ENCODE assay signal across 8 cellular contexts in genomic region chrX:38327007-38327774, GRCh38. TPM values are rescaled to one million over a fixed set of nuclear protein-coding genes. Genes with fewer than 3 reads are reported as not detected.
DNase-seq lines count a peak whose midpoint lies in the region; ATAC-seq and TF ChIP-seq lines count a peak whose summit lies in the region.

Gene RPGR (minus strand): TSS chrX:38327509. CDS start chrX:38327367, 142 bp downstream.

- H3K4me1 ChIP-seq in foreskin keratinocyte (no peaks in the 10 kb centered on the region), neuron (ENCODE audit: insufficient read depth, low read length) (peaks cover 4% of the 10 kb centered on the region)

- DNase-seq in GDM1 (lab: John Stamatoyannopoulos, UW) (peak; percentile 86), HCEC 1CT (peak; percentile 87), MG63 (peak; percentile 92), SHP77 treated with DMSO at 0.1 percent for 48 hours (lab: John Stamatoyannopoulos, UW) (peak; percentile 45), foreskin keratinocyte (peak; percentile 68 to 83), stromal cell of bone marrow (ENCODE audit: low read depth) (peak; percentile 81)
- peak; percentile 83 for DNase-seq in activated gamma-delta T cell treated with anti-CD3 and anti-CD28 coated beads, Interleukin-2, amount 50 U/mL, for 16 hours (ENCODE audit: low read depth)

- H3K27ac ChIP-seq in foreskin keratinocyte, result peak within 1 kb of the TSS; percentile 94

- ATAC-seq in foreskin keratinocyte, result peak; percentile 96

- no peaks in the 10 kb centered on the region for H3K27me3 ChIP-seq in MG63
- no peaks in the 10 kb centered on the region for H3K27me3 ChIP-seq in foreskin keratinocyte
- no peaks in the 10 kb centered on the region for H3K27me3 ChIP-seq in neuron (ENCODE audit: insufficient read depth, low read length)

- H3K4me3 ChIP-seq in MG63 (peak within 1 kb of the TSS; percentile 70), neuron (ENCODE audit: low read length) (peak within 1 kb of the TSS; percentile 92)

- H2AFZ ChIP-seq in neuron (ENCODE audit: low read depth, low read length), result peak within 1 kb of the TSS; percentile 99

- no peaks in the 10 kb centered on the region for H3K36me3 ChIP-seq in MG63
- H3K36me3 ChIP-seq in neuron (ENCODE audit: insufficient read depth, low read length), result no peaks in the 10 kb centered on the region

- peak; percentile 90 for TF ChIP-seq CTCF in foreskin keratinocyte (conservative IDR thresholded peaks at IDR 0.05)

- H3K9me3 ChIP-seq in MG63, result no peaks in the 10 kb centered on the region
- H3K9me3 ChIP-seq in neuron (ENCODE audit: low read length), result no peaks in the 10 kb centered on the region

RNA-seq across cellular contexts. Expression of gene RPGR, which starts in this region (rescaled TPM):
- 6.8 and 7.1 TPM in 2 replicates for total RNA-seq in MG63 (2014; rRNA removed; shearing (Covaris generic); ENCODE audit: low replicate concordance)
- 5.0 and 5.4 TPM in 2 replicates for total RNA-seq in foreskin keratinocyte
- 2.2 and 2.4 TPM in 2 replicates for polyA plus RNA-seq in foreskin keratinocyte

Comparison
In these comparisons a context has a peak if more than half of its experiments do, and no peak if none do; other contexts are left out.
1. Peak in every context shown above with its lines: DNase-seq, ATAC-seq, H3K4me3 ChIP-seq and H3K27ac ChIP-seq.